Comparison of ENCODE assay signal across 1 cellular context in the genomic region with DNA sequence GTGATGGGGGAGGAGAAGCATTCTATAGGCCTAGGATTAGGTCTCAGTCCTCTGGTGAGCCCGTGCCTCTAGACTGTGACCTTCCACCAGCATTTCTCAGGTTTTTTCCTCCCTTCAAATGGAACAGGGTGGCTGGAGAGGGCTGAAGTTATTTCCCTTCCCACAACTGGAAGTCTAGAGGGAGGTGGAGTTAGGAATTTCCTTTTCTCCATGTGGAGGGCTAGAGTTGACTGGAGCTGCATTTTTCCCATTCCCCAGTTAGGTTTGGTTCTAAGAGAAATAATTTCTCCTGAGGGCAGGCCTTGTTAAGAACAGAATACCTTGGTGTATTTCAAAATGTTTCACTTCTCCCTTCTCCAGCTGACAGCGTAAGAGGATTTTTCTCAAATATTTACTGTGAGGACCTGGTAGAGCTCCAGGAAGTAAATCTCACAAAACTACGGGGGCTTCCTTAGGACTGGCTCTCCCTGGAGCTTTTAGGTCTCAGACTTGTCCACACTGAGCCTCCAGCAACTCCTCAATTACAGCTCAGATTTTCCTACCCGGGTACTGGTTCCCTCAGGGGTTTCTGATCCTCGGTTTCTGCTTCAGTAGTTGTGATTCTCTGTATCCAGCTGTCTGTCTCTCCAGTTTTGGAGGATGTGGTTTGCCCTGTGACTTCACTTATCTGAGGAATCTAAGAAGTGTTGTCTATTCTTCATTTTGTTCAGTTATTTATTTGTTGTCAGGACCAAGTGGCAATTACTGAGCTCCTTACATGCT.
TF ChIP-seq lines count a peak whose summit lies in the region.

No MANE protein-coding gene starts in this region.

TF ChIP-seq in SK-N-SH, 30 proteins besides CTCF, POLR2A, EP300 and RAD21 (continued from another document):
- TF ChIP-seq, protein P1, sequence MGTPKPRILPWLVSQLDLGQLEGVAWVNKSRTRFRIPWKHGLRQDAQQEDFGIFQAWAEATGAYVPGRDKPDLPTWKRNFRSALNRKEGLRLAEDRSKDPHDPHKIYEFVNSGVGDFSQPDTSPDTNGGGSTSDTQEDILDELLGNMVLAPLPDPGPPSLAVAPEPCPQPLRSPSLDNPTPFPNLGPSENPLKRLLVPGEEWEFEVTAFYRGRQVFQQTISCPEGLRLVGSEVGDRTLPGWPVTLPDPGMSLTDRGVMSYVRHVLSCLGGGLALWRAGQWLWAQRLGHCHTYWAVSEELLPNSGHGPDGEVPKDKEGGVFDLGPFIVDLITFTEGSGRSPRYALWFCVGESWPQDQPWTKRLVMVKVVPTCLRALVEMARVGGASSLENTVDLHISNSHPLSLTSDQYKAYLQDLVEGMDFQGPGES (IDR thresholded peaks at IDR 0.05; ENCODE audit: low read depth, low read length), result no peak
- TF ChIP-seq MEF2A (IDR thresholded peaks at IDR 0.05; ENCODE audit: borderline replicate concordance, low read depth) (no peak), TCF12 (IDR thresholded peaks at IDR 0.05) (no peak)
- TF ChIP-seq, protein P2, sequence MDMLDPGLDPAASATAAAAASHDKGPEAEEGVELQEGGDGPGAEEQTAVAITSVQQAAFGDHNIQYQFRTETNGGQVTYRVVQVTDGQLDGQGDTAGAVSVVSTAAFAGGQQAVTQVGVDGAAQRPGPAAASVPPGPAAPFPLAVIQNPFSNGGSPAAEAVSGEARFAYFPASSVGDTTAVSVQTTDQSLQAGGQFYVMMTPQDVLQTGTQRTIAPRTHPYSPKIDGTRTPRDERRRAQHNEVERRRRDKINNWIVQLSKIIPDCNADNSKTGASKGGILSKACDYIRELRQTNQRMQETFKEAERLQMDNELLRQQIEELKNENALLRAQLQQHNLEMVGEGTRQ (IDR thresholded peaks at IDR 0.05; ENCODE audit: borderline replicate concordance, low read depth, low read length), result no peak
TF ChIP-seq in SK-N-SH: peak in this region for 0.
